Comparison of ENCODE assay signal across 8 cellular contexts in the genomic region with DNA sequence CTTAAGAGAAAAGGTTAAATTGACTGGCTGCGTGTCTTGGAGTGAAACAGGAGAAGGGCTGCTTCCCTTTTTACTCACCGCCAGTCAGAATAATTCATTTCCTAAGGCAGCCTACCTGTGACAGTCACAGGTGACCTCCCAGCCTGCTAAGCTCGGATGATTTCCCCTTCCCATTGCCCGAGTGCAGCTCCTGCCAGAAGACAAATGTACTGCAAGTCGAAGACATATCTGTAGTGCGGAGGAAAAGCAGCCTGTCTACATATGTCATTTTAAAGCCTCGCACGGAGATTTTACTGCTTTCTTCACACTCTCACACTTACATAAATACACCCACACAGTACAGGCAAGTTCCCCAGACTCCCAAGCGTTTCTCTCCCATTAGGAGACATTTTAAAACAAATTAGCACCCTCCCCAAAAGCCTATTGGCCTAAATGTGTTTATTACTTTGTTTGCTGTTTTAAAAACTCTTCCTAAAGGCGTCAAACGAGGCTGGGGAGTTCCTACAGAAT.
A peak's percentile ranks its signal among the peaks of the same experiment; 100 is the strongest.
DNase-seq lines count a peak whose midpoint lies in the region; ATAC-seq, FAIRE-seq and TF ChIP-seq lines count a peak whose summit lies in the region.

No MANE protein-coding gene starts in this region.

- POLR2A ChIA-PET in GM12878 (lab: Charles Lee) = interaction anchor here (0.6 kb wide), 1 partner anchor 1035 kb away, joined by 3 read pairs; no protein-coding TSS in a partner anchor

- TF ChIP-seq EP300 in GM12878 (IDR thresholded peaks at IDR 0.05; ENCODE audit: borderline replicate concordance in 1 of 2, control insufficient read depth in 1 of 2, low read depth in 2 of 2, low read length in 2 of 2) = peak in 1 of 2 experiments; percentile 65; a peak in 1 of 4 replicates
- TF ChIP-seq EP300 in transverse colon (IDR thresholded peaks at IDR 0.05; ENCODE audit: low read depth) = no peak

- H3K9ac ChIP-seq in BLaER1 treated with 17β-estradiol and CSF1 and Interleukin-3, amounts not matched to agents 10 nM and 100 nM = 0 out of 22 replicates have a peak overlapping the region, but pooled peaks of 1 of the 11 experiments have one; percentile 7
- H3K9ac ChIP-seq in GM12878 (ENCODE audit: control insufficient read depth, insufficient read depth, low read length) = peak overlapping the region; percentile 63

- intact Hi-C loops in GM12878 (cut with micrococcal nuclease; ENCODE audit: unreplicated experiment) = loop anchor here (1.0 to 10.0 kb wide), 5 partner anchors 155 to 757 kb away; no protein-coding TSS in a partner anchor
- intact Hi-C loops in transverse colon (cut with DNase I; ENCODE audit: low total_unique reads) = loop anchor here (10.0 kb wide), 1 partner anchor 667 kb away; the partner anchor contains the start of gene ZNF608

- RAD21 ChIA-PET in GM12878 (lab: Charles Lee; ENCODE audit: unreplicated experiment) = interaction anchor here (0.7 to 2.6 kb wide), 4 partner anchors 477 to 663 kb away, joined by 3 to 10 read pairs (median 4); no protein-coding TSS in a partner anchor

- H3K4me1 ChIP-seq in BLaER1 treated with 17β-estradiol and CSF1 and Interleukin-3, amounts not matched to agents 10 nM and 100 nM = peaks cover 24 to 37% (median 33%) of the 10 kb centered on the region in 10 experiments
- H3K4me1 ChIP-seq in GM12878 (ENCODE audit: control insufficient read depth, insufficient read depth, low read length) (peaks cover 43% of the 10 kb centered on the region), transverse colon (peaks cover 32 to 60% (median 53%) of the 10 kb centered on the region in 4 donors)

- in situ Hi-C loops in GM12878 (cut with MboI) = loop anchor here (10.0 kb wide), 1 partner anchor 477 kb away; no protein-coding TSS in a partner anchor
- in situ Hi-C loops in transverse colon (cut with MboI; ENCODE audit: low pct_ligation_motif_present in 1 of 4, low pct_unique_long_range_greater_than_20kb in 1 of 4, low sequenced_read_pairs in 3 of 4) = no loop called here

- 1% methylated on average over 11 of the region's 11 CpGs for WGBS in GM12878 (ENCODE audit: insufficient coverage, insufficient replicate concordance, low lambda C conversion rate, missing lambda C conversion rate)
- WGBS in transverse colon (ENCODE audit: low coverage in 1 of 2), 2 donors = 18 to 29% methylated on average over 8 to 11 of the region's 11 CpGs

- no TSS peak for BruUV-seq in GM12878 (replicated peaks; lab: Mats Ljungman, UMichigan)

- H3K27ac ChIP-seq in BLaER1 treated with 17β-estradiol and CSF1 and Interleukin-3, amounts not matched to agents 10 nM and 100 nM = no peak overlapping the region
- H3K27ac ChIP-seq in GM12878 (ENCODE audit: control insufficient read depth, insufficient read depth) (peak overlapping the region; percentile 88), transverse colon (peak overlapping the region; percentile 70 to 82 (median 74))

- peak overlapping the region; percentile 30 to 77 (median 62) for H3K4me2 ChIP-seq in BLaER1 treated with 17β-estradiol and CSF1 and Interleukin-3, amounts not matched to agents 10 nM and 100 nM
- H3K4me2 ChIP-seq in GM12878 (ENCODE audit: control insufficient read depth, insufficient read depth) = peak overlapping the region; percentile 93

- ATAC-seq in GM19463 (IDR thresholded peaks at IDR 0.05; ENCODE audit: unreplicated experiment) (peak; percentile 43), HG03457 (IDR thresholded peaks at IDR 0.05; ENCODE audit: unreplicated experiment) (peak; percentile 48), GM12878 (peak; percentile 74)

- H3K4me3 ChIP-seq in BLaER1 treated with 17β-estradiol and CSF1 and Interleukin-3, amounts not matched to agents 10 nM and 100 nM = no peak overlapping the region
- H3K4me3 ChIP-seq in GM12878 (peak overlapping the region; percentile 51), kidney epithelial cell (ENCODE audit: low read depth, low read length) (no peak overlapping the region), transverse colon (no peak overlapping the region)

- H3K9me3 ChIP-seq in BLaER1 treated with 17β-estradiol and CSF1 and Interleukin-3, amounts not matched to agents 10 nM and 100 nM (replicated peaks in 1 of 11) = peaks cover 0 to under 1% (median 0%) of the 10 kb centered on the region in 11 experiments; a peak in 1 of 22 replicates
- H3K9me3 ChIP-seq in GM12878 (replicated peaks; ENCODE audit: control insufficient read depth, insufficient read depth, low read length) (peaks cover 4% of the 10 kb centered on the region; the same call in 1 of the 3 replicates), transverse colon (no peaks in the 10 kb centered on the region)

- no peaks in the 10 kb centered on the region for H4K20me1 ChIP-seq in BLaER1 treated with 17β-estradiol and CSF1 and Interleukin-3, amounts not matched to agents 10 nM and 100 nM
- H4K20me1 ChIP-seq in GM12878 (ENCODE audit: control insufficient read depth, insufficient read depth) = no peaks in the 10 kb centered on the region

- SMC1A ChIA-PET in GM12878 (lab: Charles Lee; ENCODE audit: uncharacterized antibody, unreplicated experiment) = interaction anchor here (1.1 to 1.4 kb wide), 3 partner anchors 49 to 766 kb away, joined by 3 to 4 read pairs (median 3); no protein-coding TSS in a partner anchor

- H2AFZ ChIP-seq in GM12878 (ENCODE audit: control insufficient read depth, low read depth, low read length) = peak overlapping the region; percentile 52

- H3K36me3 ChIP-seq in BLaER1 treated with 17β-estradiol and CSF1 and Interleukin-3, amounts not matched to agents 10 nM and 100 nM = no peaks in the 10 kb centered on the region
- H3K36me3 ChIP-seq in GM12878 (ENCODE audit: control insufficient read depth in 2 of 2, insufficient read depth in 2 of 2, low read length in 1 of 2) (no peaks in the 10 kb centered on the region), kidney epithelial cell (ENCODE audit: control insufficient read depth, insufficient read depth, low read length) (no peaks in the 10 kb centered on the region), transverse colon (no peaks in the 10 kb centered on the region)

- H3K27me3 ChIP-seq in BLaER1 treated with 17β-estradiol and CSF1 and Interleukin-3, amounts not matched to agents 10 nM and 100 nM = no peaks in the 10 kb centered on the region
- no peaks in the 10 kb centered on the region for H3K27me3 ChIP-seq in GM12878 (replicated peaks in 1 of 2; ENCODE audit: control insufficient read depth in 2 of 2, insufficient read depth in 2 of 2, low read length in 1 of 2)
- no peaks in the 10 kb centered on the region for H3K27me3 ChIP-seq in kidney epithelial cell (ENCODE audit: control insufficient read depth, insufficient read depth, low read length)
- H3K27me3 ChIP-seq in transverse colon = no peaks in the 10 kb centered on the region

- FAIRE-seq in GM12878 (lab: Jason Lieb, UNC) = peak; percentile 68

- CTCF ChIA-PET in GM12878 (lab: Yijun Ruan, JAX) = interaction anchor here (1.2 kb wide), 1 partner anchor 9 kb away, joined by 3 read pairs; no protein-coding TSS in a partner anchor

- TF ChIP-seq RAD21 in GM12878 (IDR thresholded peaks at IDR 0.05; ENCODE audit: insufficient read depth, low read depth, low read length) = peak; percentile 51

- peak in 2 of 3 experiments; percentile 18 to 40; a peak in 4 of 6 replicates for TF ChIP-seq CTCF in GM12878 (IDR thresholded peaks at IDR 0.05 in 2 of 3, conservative IDR thresholded peaks at IDR 0.05 in 1 of 3; ENCODE audit: control insufficient read depth in 2 of 3, extremely low read depth in 1 of 3, insufficient read depth in 1 of 3, low read depth in 3 of 3, low read length in 3 of 3)
- TF ChIP-seq CTCF in kidney epithelial cell (IDR thresholded peaks at IDR 0.05; ENCODE audit: insufficient read depth, low read length, poor library complexity, severe bottlenecking) = peak; percentile 51
- TF ChIP-seq CTCF in transverse colon (IDR thresholded peaks at IDR 0.05) = no peak

- H3K79me2 ChIP-seq in GM12878 (ENCODE audit: control insufficient read depth, insufficient read depth, low read length) = no peaks in the 10 kb centered on the region

- TF ChIP-seq POLR2A in GM12878 (IDR thresholded peaks at IDR 0.05; ENCODE audit: low read depth, low read length) = no peak
- TF ChIP-seq POLR2A in transverse colon (IDR thresholded peaks at IDR 0.05) = no peak

- DNase-seq in GM12878 (ENCODE audit: low read depth, low spot score) (peak; percentile 57), kidney epithelial cell (ENCODE audit: low read depth) (no peak), transverse colon (peak; percentile 36), RPMI8226 (no peak), AG08395 (ENCODE audit: low spot score) (no peak)

TF ChIP-seq in GM12878, 131 proteins besides CTCF, POLR2A, EP300 and RAD21 (continues in another document):
- 0 out of 2 replicates have a peak, but pooled peaks have one; percentile 49 for TF ChIP-seq DPF2 (IDR thresholded peaks at IDR 0.05)
- TF ChIP-seq SRF (IDR thresholded peaks at IDR 0.05; ENCODE audit: low read depth in 2 of 2, low read length in 2 of 2) = no peak
- TF ChIP-seq MYC (IDR thresholded peaks at IDR 0.05; ENCODE audit: insufficient read depth, insufficient read length, insufficient replicate concordance, low read length, severe bottlenecking) = no peak
- no peak for TF ChIP-seq CBX3 (IDR thresholded peaks at IDR 0.05; ENCODE audit: borderline replicate concordance, low read depth)
- no peak for TF ChIP-seq RUNX3 (IDR thresholded peaks at IDR 0.05; ENCODE audit: low read length)
- TF ChIP-seq CREM (IDR thresholded peaks at IDR 0.05; ENCODE audit: low read depth) = peak; percentile 50; the same call in 1 of the 2 replicates
- no peak for TF ChIP-seq HSF1 (IDR thresholded peaks at IDR 0.05; ENCODE audit: low read depth, low read length)
- TF ChIP-seq RBBP5 (conservative IDR thresholded peaks at IDR 0.05) = no peak
- TF ChIP-seq SPI1 (IDR thresholded peaks at IDR 0.05; ENCODE audit: borderline replicate concordance, insufficient read depth, low read depth, low read length) = peak; percentile 77
- TF ChIP-seq CBFB (IDR thresholded peaks at IDR 0.05; ENCODE audit: low read depth) = no peak

Comparison
In these comparisons a context has a peak if more than half of its experiments do, and no peak if none do; other contexts are left out.
1. H3K27ac ChIP-seq: peak in GM12878 (single experiment) and transverse colon (4 of 4); none in BLaER1 treated with 17β-estradiol and CSF1 and Interleukin-3, amounts not matched to agents 10 nM and 100 nM (0 of 11).
2. DNase-seq: peak in GM12878 (single experiment) and transverse colon (single experiment); none in kidney epithelial cell (single experiment), RPMI8226 (single experiment) and AG08395 (single experiment).
3. CTCF ChIP-seq: peak in GM12878 (2 of 3) and kidney epithelial cell (single experiment); none in transverse colon (0 of 5).
4. Peak in every context shown above with its lines, with median percentiles within 50 percentile points of each other: ATAC-seq.